In the genomic region with DNA sequence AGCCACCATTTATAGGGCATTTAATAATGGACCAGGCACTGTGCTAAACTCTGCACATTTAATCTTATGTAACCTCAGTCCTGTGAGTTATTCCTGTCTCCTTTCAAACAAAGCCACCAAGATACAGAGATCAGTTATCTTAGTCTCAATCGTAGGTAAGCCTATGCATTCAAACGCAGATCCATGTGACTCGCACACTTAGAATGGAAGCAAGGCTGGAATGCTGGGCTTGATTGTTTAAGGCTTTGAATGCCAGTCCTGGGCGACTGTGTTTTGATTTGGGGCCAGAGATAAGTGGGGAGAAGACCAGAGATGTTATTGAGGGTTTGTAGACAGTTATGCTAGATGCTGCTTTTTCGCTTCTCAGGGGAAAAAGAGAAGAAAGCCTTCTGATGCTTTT, we compare ENCODE assay signal across 1 cellular context.
TF ChIP-seq lines count a peak whose summit lies in the region.

No MANE protein-coding gene starts in this region.

TF ChIP-seq in GM23338, 12 proteins besides CTCF, POLR2A, EP300 and RAD21 (continued from another document):
- TF ChIP-seq, protein P1, sequence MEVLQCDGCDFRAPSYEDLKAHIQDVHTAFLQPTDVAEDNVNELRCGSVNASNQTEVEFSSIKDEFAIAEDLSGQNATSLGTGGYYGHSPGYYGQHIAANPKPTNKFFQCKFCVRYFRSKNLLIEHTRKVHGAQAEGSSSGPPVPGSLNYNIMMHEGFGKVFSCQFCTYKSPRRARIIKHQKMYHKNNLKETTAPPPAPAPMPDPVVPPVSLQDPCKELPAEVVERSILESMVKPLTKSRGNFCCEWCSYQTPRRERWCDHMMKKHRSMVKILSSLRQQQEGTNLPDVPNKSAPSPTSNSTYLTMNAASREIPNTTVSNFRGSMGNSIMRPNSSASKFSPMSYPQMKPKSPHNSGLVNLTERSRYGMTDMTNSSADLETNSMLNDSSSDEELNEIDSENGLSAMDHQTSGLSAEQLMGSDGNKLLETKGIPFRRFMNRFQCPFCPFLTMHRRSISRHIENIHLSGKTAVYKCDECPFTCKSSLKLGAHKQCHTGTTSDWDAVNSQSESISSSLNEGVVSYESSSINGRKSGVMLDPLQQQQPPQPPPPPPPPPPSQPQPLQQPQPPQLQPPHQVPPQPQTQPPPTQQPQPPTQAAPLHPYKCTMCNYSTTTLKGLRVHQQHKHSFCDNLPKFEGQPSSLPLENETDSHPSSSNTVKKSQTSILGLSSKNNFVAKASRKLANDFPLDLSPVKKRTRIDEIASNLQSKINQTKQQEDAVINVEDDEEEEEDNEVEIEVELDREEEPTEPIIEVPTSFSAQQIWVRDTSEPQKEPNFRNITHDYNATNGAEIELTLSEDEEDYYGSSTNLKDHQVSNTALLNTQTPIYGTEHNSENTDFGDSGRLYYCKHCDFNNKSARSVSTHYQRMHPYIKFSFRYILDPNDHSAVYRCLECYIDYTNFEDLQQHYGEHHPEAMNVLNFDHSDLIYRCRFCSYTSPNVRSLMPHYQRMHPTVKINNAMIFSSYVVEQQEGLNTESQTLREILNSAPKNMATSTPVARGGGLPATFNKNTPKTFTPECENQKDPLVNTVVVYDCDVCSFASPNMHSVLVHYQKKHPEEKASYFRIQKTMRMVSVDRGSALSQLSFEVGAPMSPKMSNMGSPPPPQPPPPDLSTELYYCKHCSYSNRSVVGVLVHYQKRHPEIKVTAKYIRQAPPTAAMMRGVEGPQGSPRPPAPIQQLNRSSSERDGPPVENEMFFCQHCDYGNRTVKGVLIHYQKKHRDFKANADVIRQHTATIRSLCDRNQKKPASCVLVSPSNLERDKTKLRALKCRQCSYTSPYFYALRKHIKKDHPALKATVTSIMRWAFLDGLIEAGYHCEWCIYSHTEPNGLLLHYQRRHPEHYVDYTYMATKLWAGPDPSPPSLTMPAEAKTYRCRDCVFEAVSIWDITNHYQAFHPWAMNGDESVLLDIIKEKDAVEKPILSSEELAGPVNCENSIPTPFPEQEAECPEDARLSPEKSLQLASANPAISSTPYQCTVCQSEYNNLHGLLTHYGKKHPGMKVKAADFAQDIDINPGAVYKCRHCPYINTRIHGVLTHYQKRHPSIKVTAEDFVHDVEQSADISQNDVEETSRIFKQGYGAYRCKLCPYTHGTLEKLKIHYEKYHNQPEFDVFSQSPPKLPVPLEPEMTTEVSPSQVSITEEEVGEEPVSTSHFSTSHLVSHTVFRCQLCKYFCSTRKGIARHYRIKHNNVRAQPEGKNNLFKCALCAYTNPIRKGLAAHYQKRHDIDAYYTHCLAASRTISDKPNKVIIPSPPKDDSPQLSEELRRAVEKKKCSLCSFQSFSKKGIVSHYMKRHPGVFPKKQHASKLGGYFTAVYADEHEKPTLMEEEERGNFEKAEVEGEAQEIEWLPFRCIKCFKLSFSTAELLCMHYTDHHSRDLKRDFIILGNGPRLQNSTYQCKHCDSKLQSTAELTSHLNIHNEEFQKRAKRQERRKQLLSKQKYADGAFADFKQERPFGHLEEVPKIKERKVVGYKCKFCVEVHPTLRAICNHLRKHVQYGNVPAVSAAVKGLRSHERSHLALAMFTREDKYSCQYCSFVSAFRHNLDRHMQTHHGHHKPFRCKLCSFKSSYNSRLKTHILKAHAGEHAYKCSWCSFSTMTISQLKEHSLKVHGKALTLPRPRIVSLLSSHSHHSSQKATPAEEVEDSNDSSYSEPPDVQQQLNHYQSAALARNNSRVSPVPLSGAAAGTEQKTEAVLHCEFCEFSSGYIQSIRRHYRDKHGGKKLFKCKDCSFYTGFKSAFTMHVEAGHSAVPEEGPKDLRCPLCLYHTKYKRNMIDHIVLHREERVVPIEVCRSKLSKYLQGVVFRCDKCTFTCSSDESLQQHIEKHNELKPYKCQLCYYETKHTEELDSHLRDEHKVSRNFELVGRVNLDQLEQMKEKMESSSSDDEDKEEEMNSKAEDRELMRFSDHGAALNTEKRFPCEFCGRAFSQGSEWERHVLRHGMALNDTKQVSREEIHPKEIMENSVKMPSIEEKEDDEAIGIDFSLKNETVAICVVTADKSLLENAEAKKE (CRISPR knock-in tag; IDR thresholded peaks at IDR 0.05) = no peak
- TF ChIP-seq JUNB (IDR thresholded peaks at IDR 0.05; ENCODE audit: unreplicated experiment) (no peak), ZNF331 (CRISPR knock-in tag; IDR thresholded peaks at IDR 0.05; ENCODE audit: low read depth) (no peak), EZH2 (IDR thresholded peaks at IDR 0.05; ENCODE audit: low read depth, unreplicated experiment) (no peak)
- TF ChIP-seq, protein P2, sequence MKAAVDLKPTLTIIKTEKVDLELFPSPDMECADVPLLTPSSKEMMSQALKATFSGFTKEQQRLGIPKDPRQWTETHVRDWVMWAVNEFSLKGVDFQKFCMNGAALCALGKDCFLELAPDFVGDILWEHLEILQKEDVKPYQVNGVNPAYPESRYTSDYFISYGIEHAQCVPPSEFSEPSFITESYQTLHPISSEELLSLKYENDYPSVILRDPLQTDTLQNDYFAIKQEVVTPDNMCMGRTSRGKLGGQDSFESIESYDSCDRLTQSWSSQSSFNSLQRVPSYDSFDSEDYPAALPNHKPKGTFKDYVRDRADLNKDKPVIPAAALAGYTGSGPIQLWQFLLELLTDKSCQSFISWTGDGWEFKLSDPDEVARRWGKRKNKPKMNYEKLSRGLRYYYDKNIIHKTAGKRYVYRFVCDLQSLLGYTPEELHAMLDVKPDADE (IDR thresholded peaks at IDR 0.05) = no peak
